ENCODE assay signal across 8 cellular contexts in genomic region chr7:26198781-26199169, GRCh38. TPM values are rescaled to one million over a fixed set of nuclear protein-coding genes. Genes with fewer than 3 reads are reported as not detected.
DNase-seq lines count a peak whose midpoint lies in the region; ATAC-seq and TF ChIP-seq lines count a peak whose summit lies in the region.

No MANE protein-coding gene starts in this region.

- H3K4me3 ChIP-seq in GM12865 (ENCODE audit: low read depth, low read length) (peak overlapping the region; percentile 80), RWPE2 (ENCODE audit: severe bottlenecking) (peak overlapping the region; percentile 97), fibroblast of lung (replicated peaks in 1 of 4; ENCODE audit: control extremely low read depth in 1 of 4, insufficient read depth in 1 of 4, low read depth in 3 of 4, low read length in 4 of 4) (peak overlapping the region; percentile 87 to 99 (median 92)), psoas muscle (peak overlapping the region; percentile 90)

- intact Hi-C loops in psoas muscle (cut with DNase I) = loop anchor here in 1 of 2 donors (5.0 to 10.0 kb wide), 2 partner anchors 304 to 969 kb away; partner anchors contain the start of gene HOXA9

- no peak for DNase-seq in GM12865 (ENCODE audit: low read depth)
- DNase-seq in RWPE2 (ENCODE audit: low spot score) = no peak
- no peak for DNase-seq in fibroblast of lung (ENCODE audit: low read depth in 2 of 2)
- no peak for DNase-seq in psoas muscle
- no peak for DNase-seq in CD1c-positive myeloid dendritic cell (ENCODE audit: extremely low spot score)

- H3K9me3 ChIP-seq in RWPE2 (ENCODE audit: severe bottlenecking) (no peaks in the 10 kb centered on the region), fibroblast of lung (ENCODE audit: control insufficient read depth, insufficient read depth, low read depth, low read length) (no peaks in the 10 kb centered on the region), psoas muscle (no peaks in the 10 kb centered on the region)

- H3K27ac ChIP-seq in RWPE2 (ENCODE audit: poor library complexity, severe bottlenecking) = peak overlapping the region; percentile 90
- H3K27ac ChIP-seq in fibroblast of lung (ENCODE audit: insufficient read depth, low read length) = peak overlapping the region; percentile 98
- H3K27ac ChIP-seq in psoas muscle = peak overlapping the region; percentile 97

- no peak overlapping the region for H2AFZ ChIP-seq in fibroblast of lung (ENCODE audit: low read length)

- H3K27me3 ChIP-seq in RWPE2 (ENCODE audit: insufficient read depth, poor library complexity, severe bottlenecking) (no peaks in the 10 kb centered on the region), fibroblast of lung (ENCODE audit: control insufficient read depth, insufficient read depth, low read length) (no peaks in the 10 kb centered on the region), psoas muscle (ENCODE audit: insufficient read depth in 3 of 3, low read length in 2 of 3) (no peaks in the 10 kb centered on the region)

- peak overlapping the region; percentile 64 for H3K4me2 ChIP-seq in fibroblast of lung (ENCODE audit: extremely low read depth, insufficient read depth, low read length)

- peaks cover 32% of the 10 kb centered on the region for H3K4me1 ChIP-seq in RWPE2 (ENCODE audit: insufficient read depth, poor library complexity, severe bottlenecking)
- peaks cover 10% of the 10 kb centered on the region for H3K4me1 ChIP-seq in fibroblast of lung (ENCODE audit: control insufficient read depth, extremely low read depth, insufficient read depth, low read length)
- H3K4me1 ChIP-seq in psoas muscle = peaks cover 51% of the 10 kb centered on the region

- 0 to 1% (median 1%) methylated on average over 7 of the region's 7 CpGs for WGBS in psoas muscle, 3 donors

- H3K36me3 ChIP-seq in RWPE2 (ENCODE audit: low read depth) (peaks cover 78% of the 10 kb centered on the region), fibroblast of lung (ENCODE audit: control insufficient read depth, insufficient read depth, low read length) (peaks cover 2% of the 10 kb centered on the region), psoas muscle (ENCODE audit: insufficient read depth in 1 of 2, low read depth in 1 of 2) (peaks cover 3 to 51% of the 10 kb centered on the region in 2 donors)

- H3K79me2 ChIP-seq in fibroblast of lung (ENCODE audit: control insufficient read depth, insufficient read depth, low read length) = peaks cover 89% of the 10 kb centered on the region

- H4K20me1 ChIP-seq in fibroblast of lung (ENCODE audit: control insufficient read depth, extremely low read depth, insufficient read depth, low read length) = peaks cover 10% of the 10 kb centered on the region

- peak overlapping the region; percentile 95 for H3K9ac ChIP-seq in fibroblast of lung (ENCODE audit: insufficient read depth, low read length)

- ATAC-seq in RWPE2 (ENCODE audit: low read depth) (no peak), psoas muscle (no peak), HG03095 (IDR thresholded peaks at IDR 0.05; ENCODE audit: unreplicated experiment) (no peak), GM19395 (IDR thresholded peaks at IDR 0.05; ENCODE audit: unreplicated experiment) (no peak), GM21367 (IDR thresholded peaks at IDR 0.05; ENCODE audit: unreplicated experiment) (no peak)

- TF ChIP-seq CTCF in GM12865 (IDR thresholded peaks at IDR 0.05; ENCODE audit: insufficient read depth, low read depth, low read length, missing control alignments) (no peak), RWPE2 (IDR thresholded peaks at IDR 0.05; ENCODE audit: poor library complexity, severe bottlenecking) (no peak), fibroblast of lung (conservative IDR thresholded peaks at IDR 0.05 in 1 of 2, IDR thresholded peaks at IDR 0.05 in 1 of 2; ENCODE audit: low read depth in 1 of 2, low read length in 2 of 2) (no peak), psoas muscle (IDR thresholded peaks at IDR 0.05) (no peak)

RNA-seq across cellular contexts. Expression of gene HNRNPA2B1, which starts 1.8 kb away (rescaled TPM):
- total RNA-seq in fibroblast of lung = 65.0 and 82.1 TPM in 2 replicates
- 428 and 602 TPM in 2 replicates for polyA plus RNA-seq in fibroblast of lung
- 706 and 1,019 TPM in 2 replicates for polyA plus RNA-seq in fibroblast of lung (2012)
- 35.1 and 40.6 TPM in 2 replicates for polyA minus RNA-seq in fibroblast of lung (ENCODE audit: low replicate concordance)
- total RNA-seq in psoas muscle = 100 to 1,000 TPM; 323 to 482 (median 452) TPM
- 100 to 1,000 TPM; 515 to 688 (median 663) TPM for polyA plus RNA-seq in psoas muscle

RNA-seq across cellular contexts. Expression of gene CBX3, which starts 2.8 kb away (rescaled TPM):
- total RNA-seq in fibroblast of lung = 105 and 121 TPM in 2 replicates
- 124 and 136 TPM in 2 replicates for polyA plus RNA-seq in fibroblast of lung
- 135 and 136 TPM in 2 replicates for polyA plus RNA-seq in fibroblast of lung (2012)
- polyA minus RNA-seq in fibroblast of lung (ENCODE audit: low replicate concordance) = 2.0 and 4.4 TPM in 2 replicates
- 10 to 100 TPM; 45.3 to 84.9 (median 66.7) TPM for total RNA-seq in psoas muscle
- 10 to 100 TPM; 71.6 to 97.0 (median 83.9) TPM for polyA plus RNA-seq in psoas muscle

RNA-seq across cellular contexts. Expression of gene NFE2L3, which starts 46.8 kb away (rescaled TPM):
- total RNA-seq in fibroblast of lung = 5.4 and 9.1 TPM in 2 replicates
- 5.3 and 12.2 TPM in 2 replicates for polyA plus RNA-seq in fibroblast of lung
- 3.2 and 7.3 TPM in 2 replicates for polyA plus RNA-seq in fibroblast of lung (2012)
- 0.74 and 2.3 TPM in 2 replicates for polyA minus RNA-seq in fibroblast of lung (ENCODE audit: low replicate concordance)
- total RNA-seq in psoas muscle = 1 to 10 TPM in 1 of 4 donors, under 1 TPM in 3; 0.44 to 1.1 (median 0.78) TPM
- polyA plus RNA-seq in psoas muscle = 1 to 10 TPM in 1 of 3 donors, under 1 TPM in 2; 0.70 to 1.1 (median 0.72) TPM
